In genomic region chr10:60351191-60351853, GRCh38 we compare ENCODE assay signal across 13 cellular contexts. TPM values are rescaled to one million over a fixed set of nuclear protein-coding genes. Genes with fewer than 3 reads are reported as not detected.
DNase-seq lines count a peak whose midpoint lies in the region; ATAC-seq and TF ChIP-seq lines count a peak whose summit lies in the region.
"Had no signal": no experiment of that assay in that cellular context is flagged by ENCODE, and none has a peak within 500 bp of the region (broad histone marks: within the 10 kb centered on the region; RNA-seq: fewer than 3 reads in every experiment).

No MANE protein-coding gene starts in this region.

- H3K9me3 Mint-ChIP-seq in glutamatergic neuron (ENCODE audit: unreplicated experiment), result peaks cover 3% of the 10 kb centered on the region

- H3K27me3 Mint-ChIP-seq in glutamatergic neuron (ENCODE audit: unreplicated experiment), result no peaks in the 10 kb centered on the region

- H3K36me3 ChIP-seq in hepatocyte (replicated peaks; ENCODE audit: insufficient read depth, low read depth), result no peaks in the 10 kb centered on the region
- H3K36me3 ChIP-seq: SJSA1 had no signal

- H3K4me3 Mint-ChIP-seq in glutamatergic neuron (ENCODE audit: unreplicated experiment), result no peak overlapping the region

- H3K27ac ChIP-seq in hepatocyte (peak overlapping the region; percentile 1), right cardiac atrium (ENCODE audit: low read length) (no peak overlapping the region)
- H3K27ac ChIP-seq: SJSA1 had no signal

- H3K4me2 ChIP-seq in hepatocyte, result no peak overlapping the region

- no peaks in the 10 kb centered on the region for H3K36me3 Mint-ChIP-seq in glutamatergic neuron (ENCODE audit: unreplicated experiment)

- no peaks in the 10 kb centered on the region for H3K79me2 ChIP-seq in hepatocyte

- no peaks in the 10 kb centered on the region for H3K9me2 ChIP-seq in hepatocyte (replicated peaks; ENCODE audit: insufficient read depth)

- ATAC-seq in GM18519 (IDR thresholded peaks at IDR 0.05; ENCODE audit: low FRiP score, unreplicated experiment) (peak; percentile 66), GM21723 (IDR thresholded peaks at IDR 0.05; ENCODE audit: unreplicated experiment) (peak; percentile 61), HG03521 (IDR thresholded peaks at IDR 0.05; ENCODE audit: unreplicated experiment) (peak; percentile 44), right cardiac atrium (no peak)

- no peak overlapping the region for H3K4me3 ChIP-seq in hepatocyte
- H3K4me3 ChIP-seq in right cardiac atrium (ENCODE audit: low read length), result no peak overlapping the region
- H3K4me3 ChIP-seq: SJSA1 had no signal

- DNase-seq in hepatocyte (ENCODE audit: low spot score) (no peak), UCSD-AML1 (lab: John Stamatoyannopoulos, UW; ENCODE audit: unreplicated experiment) (no peak), NCI-H2029 (lab: John Stamatoyannopoulos, UW) (no peak), glutamatergic neuron (no peak), right cardiac atrium (no peak)
- DNase-seq: activated T-cell treated with anti-CD3 and anti-CD28 coated beads for 4 hours, Calu3, H7, NCI-H1417 treated with DMSO at 0.1 percent for 48 hours had no signal

- peaks cover 26% of the 10 kb centered on the region for H3K4me1 Mint-ChIP-seq in glutamatergic neuron (ENCODE audit: low read depth, unreplicated experiment)

- H3K4me1 ChIP-seq in hepatocyte (ENCODE audit: insufficient read depth) (peaks cover 9% of the 10 kb centered on the region), right cardiac atrium (ENCODE audit: control insufficient read depth, insufficient read depth, low read length) (peaks cover 2% of the 10 kb centered on the region)

- intact Hi-C loops in right cardiac atrium (cut with DNase I), result no loop called here

- H3K9me3 ChIP-seq in hepatocyte (ENCODE audit: low read depth) (no peaks in the 10 kb centered on the region), right cardiac atrium (ENCODE audit: control insufficient read depth, low read length) (no peaks in the 10 kb centered on the region)
- H3K9me3 ChIP-seq: SJSA1 had no signal

- H3K27ac Mint-ChIP-seq in glutamatergic neuron (ENCODE audit: unreplicated experiment), result no peak overlapping the region

- H2AFZ ChIP-seq in hepatocyte, result no peak overlapping the region

- WGBS in hepatocyte (ENCODE audit: low lambda C conversion rate, missing lambda C conversion rate), result 74% methylated on average over 4 of the region's 4 CpGs
- WGBS in right cardiac atrium, result 50% methylated on average over 4 of the region's 4 CpGs

- no peaks in the 10 kb centered on the region for H4K20me1 ChIP-seq in hepatocyte (ENCODE audit: insufficient read depth, poor library complexity, severe bottlenecking)

- no peak for TF ChIP-seq CTCF in hepatocyte (IDR thresholded peaks at IDR 0.05; ENCODE audit: poor library complexity)
- no peak for TF ChIP-seq CTCF in glutamatergic neuron (IDR thresholded peaks at IDR 0.05; ENCODE audit: partially characterized antibody, unreplicated experiment)

- no peaks in the 10 kb centered on the region for H3K27me3 ChIP-seq in hepatocyte
- no peaks in the 10 kb centered on the region for H3K27me3 ChIP-seq in right cardiac atrium (ENCODE audit: control insufficient read depth, insufficient read depth)
- H3K27me3 ChIP-seq: SJSA1 had no signal

RNA-seq across cellular contexts. Expression of gene ANK3, which starts 38.4 kb away (rescaled TPM):
- total RNA-seq in hepatocyte, result 49.0 and 58.3 TPM in 2 replicates
- polyA plus RNA-seq in hepatocyte, result 26.2 and 27.7 TPM in 2 replicates
- 84.9 TPM for total RNA-seq in glutamatergic neuron (ENCODE audit: unreplicated experiment)
- 100 to 1,000 TPM; 162 to 196 (median 181) TPM for total RNA-seq in right cardiac atrium
- polyA plus RNA-seq in right cardiac atrium, result 59.8 TPM

Comparison
In these comparisons a context has a peak if more than half of its experiments do, and no peak if none do; other contexts are left out.
1. ATAC-seq: peak in GM18519 (single experiment), GM21723 (single experiment) and HG03521 (single experiment); none in right cardiac atrium (0 of 2).